8 cellular contexts compared by ENCODE assay signal in genomic region chr10:61899045-61899444, GRCh38. TPM values are rescaled to one million over a fixed set of nuclear protein-coding genes. Genes with fewer than 3 reads are reported as not detected.
DNase-seq lines count a peak whose midpoint lies in the region; ATAC-seq and TF ChIP-seq lines count a peak whose summit lies in the region.

No MANE protein-coding gene starts in this region.

- peaks cover 14% of the 10 kb centered on the region for H3K36me3 Mint-ChIP-seq in activated CD4-positive, alpha-beta T cell treated with anti-CD3 and anti-CD28 coated beads for 36 hours (ENCODE audit: low read depth)

- peak overlapping the region; percentile 94 for H3K4me3 Mint-ChIP-seq in activated CD4-positive, alpha-beta T cell treated with anti-CD3 and anti-CD28 coated beads for 36 hours
- H3K4me3 Mint-ChIP-seq in stimulated activated naive CD8-positive, alpha-beta T cell treated with anti-CD3 and anti-CD28 coated beads, Interleukin-15, amount 100 ng/mL, for 72 hours, result peak overlapping the region; percentile 79 to 93

- DNase-seq in activated CD4-positive, alpha-beta T cell treated with anti-CD3 and anti-CD28 coated beads for 36 hours, result no peak
- no peak for DNase-seq in activated CD4-positive, alpha-beta T cell treated with anti-CD3 and anti-CD28 coated beads for 48 hours
- peak; percentile 74 for DNase-seq in RWPE1 (ENCODE audit: low spot score)
- peak; percentile 4 for DNase-seq in fibroblast of gingiva (ENCODE audit: low read depth)
- no peak for DNase-seq in stimulated activated naive CD8-positive, alpha-beta T cell treated with anti-CD3 and anti-CD28 coated beads, Interleukin-15, amount 100 ng/mL, for 72 hours
- DNase-seq in hippocampal formation (lab: John Stamatoyannopoulos, UW), result no peak

- no peak for TF ChIP-seq CTCF in RWPE1 (conservative IDR thresholded peaks at IDR 0.05; ENCODE audit: low read depth)

- intact Hi-C loops in activated CD4-positive, alpha-beta T cell treated with anti-CD3 and anti-CD28 coated beads for 36 hours (cut with DNase I, micrococcal nuclease), result loop anchor here (2.0 to 5.0 kb wide), 2 partner anchors 16 to 147 kb away; no protein-coding TSS in a partner anchor

- no peak for ATAC-seq in activated CD4-positive, alpha-beta T cell treated with anti-CD3 and anti-CD28 coated beads for 36 hours
- ATAC-seq in stimulated activated naive CD8-positive, alpha-beta T cell treated with anti-CD3 and anti-CD28 coated beads, Interleukin-15, amount 100 ng/mL, for 72 hours, result no peak
- ATAC-seq in GM21528 (IDR thresholded peaks at IDR 0.05; ENCODE audit: low FRiP score, unreplicated experiment) (no peak), GM21526 (IDR thresholded peaks at IDR 0.05; ENCODE audit: low FRiP score, unreplicated experiment) (no peak)

- no peaks in the 10 kb centered on the region for H3K9me3 Mint-ChIP-seq in activated CD4-positive, alpha-beta T cell treated with anti-CD3 and anti-CD28 coated beads for 36 hours (ENCODE audit: low read depth)
- H3K9me3 Mint-ChIP-seq in stimulated activated naive CD8-positive, alpha-beta T cell treated with anti-CD3 and anti-CD28 coated beads, Interleukin-15, amount 100 ng/mL, for 72 hours, result no peaks in the 10 kb centered on the region

- H3K27me3 Mint-ChIP-seq in activated CD4-positive, alpha-beta T cell treated with anti-CD3 and anti-CD28 coated beads for 36 hours, result no peaks in the 10 kb centered on the region
- no peaks in the 10 kb centered on the region for H3K27me3 Mint-ChIP-seq in stimulated activated naive CD8-positive, alpha-beta T cell treated with anti-CD3 and anti-CD28 coated beads, Interleukin-15, amount 100 ng/mL, for 72 hours

- POLR2A ChIA-PET in activated CD4-positive, alpha-beta T cell treated with anti-CD3 and anti-CD28 coated beads for 36 hours (lab: Charles Lee), result interaction anchor here (0.6 to 6.5 kb wide), 4 partner anchors 40 to 291 kb away, joined by 3 to 74 read pairs (median 8); no protein-coding TSS in a partner anchor
- POLR2A ChIA-PET in RWPE1 (lab: Yijun Ruan, JAX; ENCODE audit: low non-redundant PET), result no interaction called here

- no peak overlapping the region for H3K27ac ChIP-seq in RWPE1

- CTCF ChIA-PET in activated CD4-positive, alpha-beta T cell treated with anti-CD3 and anti-CD28 coated beads for 36 hours (lab: Charles Lee), result interaction anchor here (0.6 to 4.4 kb wide), 15 partner anchors 8 to 344 kb away, joined by 3 to 26 read pairs (median 4); no protein-coding TSS in a partner anchor
- CTCF ChIA-PET in RWPE1 (lab: Yijun Ruan, JAX), result interaction anchor here (0.6 kb wide), 1 partner anchor 44 kb away, joined by 4 read pairs; no protein-coding TSS in a partner anchor

- peaks cover 36% of the 10 kb centered on the region for H3K4me1 Mint-ChIP-seq in activated CD4-positive, alpha-beta T cell treated with anti-CD3 and anti-CD28 coated beads for 36 hours
- H3K4me1 Mint-ChIP-seq in stimulated activated naive CD8-positive, alpha-beta T cell treated with anti-CD3 and anti-CD28 coated beads, Interleukin-15, amount 100 ng/mL, for 72 hours, result peaks cover 39% of the 10 kb centered on the region

- H3K27ac Mint-ChIP-seq in activated CD4-positive, alpha-beta T cell treated with anti-CD3 and anti-CD28 coated beads for 36 hours, result peak overlapping the region; percentile 100
- peak overlapping the region; percentile 97 to 100 for H3K27ac Mint-ChIP-seq in stimulated activated naive CD8-positive, alpha-beta T cell treated with anti-CD3 and anti-CD28 coated beads, Interleukin-15, amount 100 ng/mL, for 72 hours

RNA-seq across cellular contexts. Expression of gene ARID5B, which starts 2.5 kb away (rescaled TPM):
- 100 to 1,000 TPM in 1 of 2 experiments, 10 to 100 TPM in 1; 73.8 to 106 TPM for total RNA-seq in activated CD4-positive, alpha-beta T cell treated with anti-CD3 and anti-CD28 coated beads for 36 hours

Comparison
In these comparisons a context has a peak if more than half of its experiments do, and no peak if none do; other contexts are left out.
1. DNase-seq: peak in RWPE1 (single experiment) and fibroblast of gingiva (single experiment); none in activated CD4-positive, alpha-beta T cell treated with anti-CD3 and anti-CD28 coated beads for 36 hours (single experiment), activated CD4-positive, alpha-beta T cell treated with anti-CD3 and anti-CD28 coated beads for 48 hours (single experiment), stimulated activated naive CD8-positive, alpha-beta T cell treated with anti-CD3 and anti-CD28 coated beads, Interleukin-15, amount 100 ng/mL, for 72 hours (0 of 2) and hippocampal formation (0 of 2).